ENCODE assay signal across 29 cellular contexts in genomic region chr22:45631140-45631539, GRCh38.
DNase-seq lines count a peak whose midpoint lies in the region; ATAC-seq lines count a peak whose summit lies in the region.
"Had no signal": no experiment of that assay in that cellular context is flagged by ENCODE, and none has a peak within 500 bp of the region (broad histone marks: within the 10 kb centered on the region; RNA-seq: fewer than 3 reads in every experiment).

No MANE protein-coding gene starts in this region.

- ATAC-seq in HG03196 (IDR thresholded peaks at IDR 0.05; ENCODE audit: unreplicated experiment) = no peak
- ATAC-seq in GM19328 (IDR thresholded peaks at IDR 0.05; ENCODE audit: unreplicated experiment) = no peak
- ATAC-seq in HG02571 (IDR thresholded peaks at IDR 0.05; ENCODE audit: unreplicated experiment) = no peak
- ATAC-seq: activated CD4-positive, alpha-beta T cell treated with anti-CD3 and anti-CD28 coated beads for 36 hours; esophagus mucosa; left ventricle myocardium superior; SK-N-SH treated with all-trans-retinoic acid at 6 μM for 48 hours; stimulated activated naive CD8-positive, alpha-beta T cell treated with anti-CD3 and anti-CD28 coated beads, Interleukin-15, amount 100 ng/mL, for 72 hours; T-helper 17 cell had no signal

- DNase-seq in COR-L47 (lab: John Stamatoyannopoulos, UW) = peak; percentile 36
- DNase-seq in NCI-H526 treated with DMSO at 0.1 percent for 48 hours (lab: John Stamatoyannopoulos, UW) = peak; percentile 53
- DNase-seq in hypothalamus (lab: John Stamatoyannopoulos, UW) = peak in 27 of 51 donors; percentile 6 to 58 (median 26)
- DNase-seq in pons (ENCODE audit: low spot score) = peak; percentile 14
- DNase-seq: ACHN; activated CD4-positive, alpha-beta T cell treated with anti-CD3 and anti-CD28 coated beads for 36 hours; activated CD8-positive, alpha-beta memory T cell treated with anti-CD3 and anti-CD28 coated beads for 24 hours; activated gamma-delta T cell; activated naive CD8-positive, alpha-beta T cell treated with anti-CD3 and anti-CD28 coated beads, Interleukin-2, amount 10 ng/mL, durations not matched to agents 7 days and 5 days; central memory CD4-positive, alpha-beta T cell; foreskin fibroblast; GOT3; IMR-90; islet precursor cell; left ventricle myocardium superior; naive B cell; NCI-H1105 treated with DMSO at 0.1 percent for 48 hours; NCI-H2081 treated with DMSO at 0.1 percent for 48 hours; occipital lobe; small intestine; stimulated activated CD4-positive, alpha-beta T cell treated with anti-CD3 and anti-CD28 coated beads, Interleukin-1b, Interleukin-23, amount 100 ng/mL, for 48 hours; stimulated activated CD8-positive, alpha-beta memory T cell treated with anti-CD3 and anti-CD28 coated beads, Interleukin-4, amount 100 ng/mL, for 48 hours; stimulated activated naive CD8-positive, alpha-beta T cell treated with anti-CD3 and anti-CD28 coated beads, Interleukin-15, amount 100 ng/mL, for 72 hours; T-helper 17 cell had no signal
